In the genomic region with DNA sequence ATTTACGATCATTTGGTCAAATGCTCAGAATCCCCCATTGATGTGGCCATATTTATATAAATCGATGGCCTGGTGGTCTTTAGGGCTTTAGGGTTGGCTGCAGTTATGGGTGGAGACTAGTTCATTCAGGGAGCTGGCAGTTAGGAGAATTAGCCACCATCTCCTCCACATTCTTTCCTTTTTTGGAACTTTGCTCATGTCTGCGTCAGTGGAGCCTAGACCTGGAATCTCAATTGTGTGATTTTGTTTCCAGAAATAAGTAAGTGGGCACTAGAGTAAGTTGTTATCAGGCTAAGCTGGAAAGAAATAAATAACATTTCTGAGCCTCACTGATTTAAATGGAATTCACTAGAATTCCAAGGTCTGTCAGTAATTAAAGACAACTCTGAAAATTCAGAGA, we compare ENCODE assay signal across 17 cellular contexts.
"Had no signal": no experiment of that assay in that cellular context is flagged by ENCODE, and none has a peak within 500 bp of the region (broad histone marks: within the 10 kb centered on the region; RNA-seq: fewer than 3 reads in every experiment).

No MANE protein-coding gene starts in this region.

- H3K27ac ChIP-seq: adrenal gland, parathyroid adenoma, tibial nerve, uterus had no signal

- H3K79me2 ChIP-seq: parathyroid adenoma had no signal

- ATAC-seq: activated naive CD4-positive, alpha-beta T cell treated with anti-CD3 and anti-CD28 coated beads, Interleukin-2, amount 50 U/mL, for 72 hours; naive thymus-derived CD8-positive, alpha-beta T cell had no signal

- H3K9me3 ChIP-seq: adrenal gland, tibial nerve, uterus had no signal

- H3K4me3 ChIP-seq: adrenal gland, tibial nerve, uterus had no signal

- H3K27me3 ChIP-seq: adrenal gland, tibial nerve, uterus had no signal

- H2AFZ ChIP-seq: parathyroid adenoma had no signal

- DNase-seq: activated CD4-positive, alpha-beta memory T cell treated with anti-CD3 and anti-CD28 coated beads for 36 hours; activated CD4-positive, alpha-beta T cell treated with anti-CD3 and anti-CD28 coated beads for 4 hours; activated gamma-delta T cell treated with Interleukin-2 at 50 U/mL for 16 hours; activated T-cell treated with anti-CD3 and anti-CD28 coated beads for 4 hours; adrenal gland; central memory CD4-positive, alpha-beta T cell; head of caudate nucleus; immature natural killer cell; mammary epithelial cell; naive thymus-derived CD8-positive, alpha-beta T cell; stimulated activated CD4-positive, alpha-beta T cell treated with anti-CD3 and anti-CD28 coated beads, Interleukin-2, amount 100 ng/mL, for 24 hours; stimulated activated naive CD4-positive, alpha-beta T cell treated with Interleukin-2 at 50 U/mL for 16 hours; SW 1271; uterus had no signal

- H3K36me3 ChIP-seq: adrenal gland, tibial nerve, uterus had no signal

- H3K4me1 ChIP-seq: adrenal gland, parathyroid adenoma, uterus had no signal

- H3K9ac ChIP-seq: parathyroid adenoma had no signal
